Comparison of ENCODE assay signal across 13 cellular contexts in genomic region chr2:200786423-200786822, GRCh38. TPM values are rescaled to one million over a fixed set of nuclear protein-coding genes. Genes with fewer than 3 reads are reported as not detected.
A peak's percentile ranks its signal among the peaks of the same experiment; 100 is the strongest.
DNase-seq lines count a peak whose midpoint lies in the region; ATAC-seq, FAIRE-seq and TF ChIP-seq lines count a peak whose summit lies in the region.
"Had no signal": no experiment of that assay in that cellular context is flagged by ENCODE, and none has a peak within 500 bp of the region (broad histone marks: within the 10 kb centered on the region; RNA-seq: fewer than 3 reads in every experiment).

No MANE protein-coding gene starts in this region.

- TF ChIP-seq EP300 in K562 (IDR thresholded peaks at IDR 0.05; ENCODE audit: low read length), result no peak

- no peaks in the 10 kb centered on the region for H3F3A ChIP-seq in GM23338 (replicated peaks; ENCODE audit: low read depth)

- no peak for TF ChIP-seq RAD21 in K562 (CRISPR knock-in tag; conservative IDR thresholded peaks at IDR 0.05 in 1 of 2, IDR thresholded peaks at IDR 0.05 in 1 of 2)

- intact Hi-C loops in K562 (cut with micrococcal nuclease) (no loop called here), left colon (cut with DNase I, micrococcal nuclease) (no loop called here)

- peak overlapping the region; percentile 87 for H3K27ac ChIP-seq in AG04450 (ENCODE audit: low read depth, low read length)
- no peak overlapping the region for H3K27ac ChIP-seq in K562 (ENCODE audit: extremely low read depth, low read depth, low read length)
- no peak overlapping the region for H3K27ac ChIP-seq in GM23338 (ENCODE audit: low read depth)
- H3K27ac ChIP-seq: cardiac muscle cell had no signal

- H3K9me2 ChIP-seq in GM23338 (ENCODE audit: insufficient read depth), result no peaks in the 10 kb centered on the region

- ATAC-seq in K562 (no peak), left colon (peak; percentile 58), HG03045 (IDR thresholded peaks at IDR 0.05; ENCODE audit: unreplicated experiment) (no peak), GM23338 (no peak)
- ATAC-seq: stimulated activated memory B cell treated with anti-CD40 and anti-IgM and Interleukin-4, amounts not matched to agents 10 μg/mL and 1 μg/mL and 100 μg/mL, for 72 hours had no signal

- peaks cover 0 to 6% of the 10 kb centered on the region in 2 experiments; a peak in 3 of 5 replicates for H3K4me1 ChIP-seq in K562 (replicated peaks in 1 of 2; ENCODE audit: control insufficient read depth in 2 of 2, insufficient read depth in 2 of 2, low read length in 2 of 2)
- peaks cover 5% of the 10 kb centered on the region; the same call in 1 of the 2 replicates for H3K4me1 ChIP-seq in GM23338 (ENCODE audit: insufficient read depth)

- no peaks in the 10 kb centered on the region for H3K9me3 Mint-ChIP-seq in GM23338
- H3K9me3 Mint-ChIP-seq: stimulated activated memory B cell treated with anti-CD40 and anti-IgM and Interleukin-4, amounts not matched to agents 10 μg/mL and 1 μg/mL and 100 μg/mL, for 72 hours had no signal

- in situ Hi-C loops in K562 (cut with MboI), result no loop called here

- no peak for DNase-seq in AG04450 (ENCODE audit: low read depth, low spot score)
- DNase-seq in LNCaP clone FGC (ENCODE audit: low read depth), result peak; percentile 91
- no peak for DNase-seq in K562 (ENCODE audit: extremely low read depth in 1 of 4, low spot score in 3 of 4)
- no peak for DNase-seq in left colon
- no peak for DNase-seq in stimulated activated naive CD4-positive, alpha-beta T cell treated with Interleukin-2 at 50 U/mL for 16 hours (lab: John Stamatoyannopoulos, UW)
- DNase-seq in NCI-H1092 (lab: John Stamatoyannopoulos, UW), result no peak
- no peak for DNase-seq in GM23338 (ENCODE audit: low spot score)
- DNase-seq: NCI-H526 treated with DMSO at 0.1 percent for 48 hours; stimulated activated CD4-positive, alpha-beta T cell treated with anti-CD3 and anti-CD28 coated beads, Interleukin-12 subunit alpha, Interleukin-12 subunit beta, amount 100 ng/mL, for 4 hours had no signal

- H3K79me2 ChIP-seq in K562 (ENCODE audit: control insufficient read depth, insufficient read depth, low read length) (no peaks in the 10 kb centered on the region), GM23338 (replicated peaks; ENCODE audit: insufficient read depth) (no peaks in the 10 kb centered on the region)

- no peak overlapping the region for H3K27ac Mint-ChIP-seq in GM23338
- H3K27ac Mint-ChIP-seq: B cell; stimulated activated memory B cell treated with anti-CD40 and anti-IgM and Interleukin-4, amounts not matched to agents 10 μg/mL and 1 μg/mL and 100 μg/mL, for 72 hours had no signal

- TF ChIP-seq CTCF in AG04450 (IDR thresholded peaks at IDR 0.05; ENCODE audit: low read depth, low read length) (no peak), LNCaP clone FGC (IDR thresholded peaks at IDR 0.05; ENCODE audit: control insufficient read depth, extremely low read depth, insufficient read depth) (no peak), K562 (IDR thresholded peaks at IDR 0.05 in 2 of 3, conservative IDR thresholded peaks at IDR 0.05 in 1 of 3; ENCODE audit: insufficient read depth in 2 of 3, low read depth in 1 of 3, low read length in 3 of 3) (no peak), GM23338 (conservative IDR thresholded peaks at IDR 0.05; ENCODE audit: low read depth in 2 of 2) (no peak)

- H3K27me3 Mint-ChIP-seq in GM23338 (ENCODE audit: insufficient read depth, low read depth, poor library complexity), result no peaks in the 10 kb centered on the region

- H4K20me1 ChIP-seq in K562 (replicated peaks; ENCODE audit: control insufficient read depth, insufficient read depth, low read length) (no peaks in the 10 kb centered on the region), GM23338 (replicated peaks; ENCODE audit: insufficient read depth) (no peaks in the 10 kb centered on the region)

- no peak overlapping the region for H3K9ac ChIP-seq in K562 (ENCODE audit: insufficient read depth in 1 of 2, low read depth in 2 of 2, low read length in 2 of 2)

- CTCF ChIA-PET in AG04450 (lab: Charles Lee) (interaction anchor here (0.7 kb wide), 1 partner anchor 28 kb away, joined by 3 read pairs; no protein-coding TSS in a partner anchor), K562 (lab: Yijun Ruan, JAX; ENCODE audit: low intra/inter-chr PET ratio) (no interaction called here)

- 7% methylated on average over 2 of the region's 2 CpGs for WGBS in K562 (ENCODE audit: insufficient coverage, low coverage, missing lambda C conversion rate)

- POLR2A ChIA-PET in AG04450 (lab: Yijun Ruan, JAX) (interaction anchor here (0.7 to 1.1 kb wide), 2 partner anchors 38 to 170 kb away, joined by 3 read pairs; no protein-coding TSS in a partner anchor), K562 (lab: Yijun Ruan, JAX) (interaction anchor here (0.8 kb wide), 1 partner anchor 404 kb away, joined by 3 read pairs; no protein-coding TSS in a partner anchor)

- FAIRE-seq in K562 (lab: Jason Lieb, UNC), result no peak

- no peak for TF ChIP-seq POLR2A in K562 (conservative IDR thresholded peaks at IDR 0.05)

- H3K9me3 ChIP-seq in AG04450 (ENCODE audit: control insufficient read depth, insufficient read depth, low read length) (no peaks in the 10 kb centered on the region), K562 (replicated peaks; ENCODE audit: control insufficient read depth, insufficient read depth, low read depth, low read length) (no peaks in the 10 kb centered on the region)

- no TSS peak for BruUV-seq in K562 (replicated peaks; lab: Mats Ljungman, UMichigan)

- H3K4me1 Mint-ChIP-seq in GM23338, result peaks cover 17% of the 10 kb centered on the region
- H3K4me1 Mint-ChIP-seq: B cell; stimulated activated memory B cell treated with anti-CD40 and anti-IgM and Interleukin-4, amounts not matched to agents 10 μg/mL and 1 μg/mL and 100 μg/mL, for 72 hours had no signal

- no peaks in the 10 kb centered on the region for H3K9me1 ChIP-seq in K562 (ENCODE audit: control insufficient read depth, insufficient read depth, low read length)

- H3K4me2 ChIP-seq in K562 (ENCODE audit: insufficient read depth, low read length) (no peak overlapping the region), GM23338 (no peak overlapping the region)

- no peaks in the 10 kb centered on the region for H3K36me3 Mint-ChIP-seq in GM23338 (ENCODE audit: low read depth)
- H3K36me3 Mint-ChIP-seq: stimulated activated memory B cell treated with anti-CD40 and anti-IgM and Interleukin-4, amounts not matched to agents 10 μg/mL and 1 μg/mL and 100 μg/mL, for 72 hours had no signal

- H3K4me3 ChIP-seq in AG04450 (ENCODE audit: low read depth, low read length), result no peak overlapping the region
- H3K4me3 ChIP-seq in LNCaP clone FGC (ENCODE audit: low read depth, low read length), result no peak overlapping the region
- H3K4me3 ChIP-seq in K562, result no peak overlapping the region
- no peak overlapping the region for H3K4me3 ChIP-seq in GM23338
- H3K4me3 ChIP-seq: cardiac muscle cell had no signal

- H3K27me3 ChIP-seq in AG04450 (ENCODE audit: control insufficient read depth, insufficient read depth, low read length) (no peaks in the 10 kb centered on the region), K562 (ENCODE audit: control insufficient read depth in 2 of 2, insufficient read depth in 2 of 2, low read length in 2 of 2) (no peaks in the 10 kb centered on the region), GM23338 (ENCODE audit: insufficient read depth) (no peaks in the 10 kb centered on the region)
- H3K27me3 ChIP-seq: cardiac muscle cell had no signal

- no peak overlapping the region for H2AFZ ChIP-seq in K562 (ENCODE audit: low read depth, low read length)
- no peak overlapping the region for H2AFZ ChIP-seq in GM23338

- no peak overlapping the region for H3K4me3 Mint-ChIP-seq in GM23338
- H3K4me3 Mint-ChIP-seq: B cell; stimulated activated memory B cell treated with anti-CD40 and anti-IgM and Interleukin-4, amounts not matched to agents 10 μg/mL and 1 μg/mL and 100 μg/mL, for 72 hours had no signal

- H3K36me3 ChIP-seq in K562 (ENCODE audit: control insufficient read depth, insufficient read depth, low read length) (no peaks in the 10 kb centered on the region), GM23338 (ENCODE audit: insufficient read depth) (no peaks in the 10 kb centered on the region)
- H3K36me3 ChIP-seq: cardiac muscle cell had no signal

TF ChIP-seq in K562, 482 proteins besides CTCF, POLR2A, EP300 and RAD21 (continues in another document):
- TF ChIP-seq SAFB (IDR thresholded peaks at IDR 0.05; ENCODE audit: borderline replicate concordance, low read depth, low read length) (no peak), ARID1B (IDR thresholded peaks at IDR 0.05) (no peak)

TF ChIP-seq in GM23338, 12 proteins besides CTCF, POLR2A, EP300 and RAD21 (continues in another document):
- TF ChIP-seq CREB1 (CRISPR knock-in tag; IDR thresholded peaks at IDR 0.05; ENCODE audit: low read depth) (no peak), EZH2 (IDR thresholded peaks at IDR 0.05; ENCODE audit: low read depth, unreplicated experiment) (no peak), POLR2AphosphoS5 (IDR thresholded peaks at IDR 0.05; ENCODE audit: low read depth) (no peak), JUNB (IDR thresholded peaks at IDR 0.05; ENCODE audit: unreplicated experiment) (no peak), NANOG (IDR thresholded peaks at IDR 0.05; ENCODE audit: borderline replicate concordance) (no peak), ZNF331 (CRISPR knock-in tag; IDR thresholded peaks at IDR 0.05; ENCODE audit: low read depth) (no peak), EZH2phosphoT487 (IDR thresholded peaks at IDR 0.05; ENCODE audit: unreplicated experiment) (no peak)

RNA-seq across cellular contexts. Expression of gene BZW1, which starts 25.3 kb away (rescaled TPM):
- polyA plus RNA-seq in AG04450 (2011; rRNA removed) (359 and 376 TPM in 2 replicates), K562 (2011; rRNA removed) (144 and 198 TPM in 2 replicates), K562 (2014; fragmentation: Illumina TruSeq; extraction: Trizol) (134 and 161 TPM in 2 replicates), K562 (2014; fragmentation: Nextera tagmentation; extraction: Ambion mirVana) (100 to 1,000 TPM; 235 to 244 TPM), K562 (2014; rRNA removed) (110 and 111 TPM in 2 replicates), GM23338 (2016; fragmentation: Nextera tagmentation; extraction: Ambion mirVana) (105 and 118 TPM in 2 replicates)
- polyA minus RNA-seq in AG04450 (2011; rRNA and poly(A)+ RNA removed), result 352 and 361 TPM in 2 replicates
- 57.7 and 112 TPM in 2 replicates for total RNA-seq in K562 (2011; cell fraction: chromatin; rRNA removed; ENCODE audit: low replicate concordance)
- 25.2 and 30.8 TPM in 2 replicates for total RNA-seq in K562 (2011; cell fraction: nucleolus; rRNA removed)
- 49.5 and 52.8 TPM in 2 replicates for total RNA-seq in K562 (2011; cell fraction: nucleoplasm; rRNA removed)
- total RNA-seq in K562 (2014; rRNA removed) (151 and 176 TPM in 2 replicates), K562 (2014; rRNA removed; fragmentation: Illumina TruSeq; extraction: Trizol) (211 and 248 TPM in 2 replicates), K562 (2015; rRNA removed; fragmentation: Illumina TruSeq; extraction: Trizol) (206 and 233 TPM in 2 replicates), K562 (2021) (187 and 198 TPM in 2 replicates), left colon (100 to 1,000 TPM; 211 to 240 TPM)
- polyA plus RNA-seq in K562 (2011; cell fraction: cytosol; rRNA removed), result 102 and 107 TPM in 2 replicates
- 40.4 and 50.4 TPM in 2 replicates for polyA plus RNA-seq in K562 (2011; cell fraction: nucleus; rRNA removed)
- 94.6 and 173 TPM in 2 replicates for polyA plus RNA-seq in K562 (2012)
- polyA minus RNA-seq in K562 (2011; rRNA and poly(A)+ RNA removed), result 249 and 314 TPM in 2 replicates
- polyA minus RNA-seq in K562 (2011; cell fraction: cytosol; rRNA and poly(A)+ RNA removed), result 144 and 167 TPM in 2 replicates
- 53.3 and 84.3 TPM in 2 replicates for polyA minus RNA-seq in K562 (2011; cell fraction: nucleus; rRNA and poly(A)+ RNA removed)
- total RNA-seq in GM23338 (2014; rRNA removed; shearing (Covaris generic)), result 265 and 323 TPM in 2 replicates
